Comparison of ENCODE assay signal across 8 cellular contexts in genomic region chr12:54259194-54260011, GRCh38. TPM values are rescaled to one million over a fixed set of nuclear protein-coding genes. Genes with fewer than 3 reads are reported as not detected.
DNase-seq lines count a peak whose midpoint lies in the region; ATAC-seq, FAIRE-seq and TF ChIP-seq lines count a peak whose summit lies in the region.

No MANE protein-coding gene starts in this region.

- no peaks in the 10 kb centered on the region for H3K27me3 Mint-ChIP-seq in activated T-cell treated with anti-CD3 and anti-CD28 coated beads, Interleukin-2, amount 50 U/mL, for 4 hours (ENCODE audit: low read depth)

- peaks cover 11% of the 10 kb centered on the region for H3K36me3 Mint-ChIP-seq in activated T-cell treated with anti-CD3 and anti-CD28 coated beads, Interleukin-2, amount 50 U/mL, for 4 hours (ENCODE audit: insufficient read depth)

- POLR2A ChIA-PET in A549 (lab: Yijun Ruan, JAX): interaction anchor here (0.9 to 3.8 kb wide), 3 partner anchors 20 to 99 kb away, joined by 3 to 36 read pairs (median 4); partner anchors contain the start of genes CBX5 and HNRNPA1

- TF ChIP-seq EP300 in A549 (IDR thresholded peaks at IDR 0.05) (no peak), suprapubic skin (IDR thresholded peaks at IDR 0.05) (no peak)

- peaks cover 27% of the 10 kb centered on the region for H3K4me1 Mint-ChIP-seq in activated T-cell treated with anti-CD3 and anti-CD28 coated beads, Interleukin-2, amount 50 U/mL, for 4 hours (ENCODE audit: low read depth)

- H3K36me3 ChIP-seq in mucosa of stomach (ENCODE audit: control insufficient read depth, insufficient read depth, low read length) (no peaks in the 10 kb centered on the region), suprapubic skin (peaks cover 33% of the 10 kb centered on the region)

- peak overlapping the region; percentile 47 for H3K4me3 Mint-ChIP-seq in activated T-cell treated with anti-CD3 and anti-CD28 coated beads, Interleukin-2, amount 50 U/mL, for 4 hours

- TF ChIP-seq POLR2A in A549 (IDR thresholded peaks at IDR 0.05; ENCODE audit: low read length): no peak
- no peak for TF ChIP-seq POLR2A in suprapubic skin (IDR thresholded peaks at IDR 0.05)

- H3K27ac ChIP-seq in A549: peak overlapping the region; percentile 79 to 95
- H3K27ac ChIP-seq in suprapubic skin: peak overlapping the region; percentile 70

- no peaks in the 10 kb centered on the region for H3K9me3 ChIP-seq in A549
- H3K9me3 ChIP-seq in mucosa of stomach (ENCODE audit: control insufficient read depth, low read length): no peaks in the 10 kb centered on the region
- H3K9me3 ChIP-seq in suprapubic skin: no peaks in the 10 kb centered on the region

- CTCF ChIA-PET in A549 (lab: Yijun Ruan, JAX): interaction anchor here (0.7 to 4.9 kb wide), 15 partner anchors 8 to 120 kb away, joined by 3 to 50 read pairs (median 4); no protein-coding TSS in a partner anchor

- H3K4me2 ChIP-seq in A549: peak overlapping the region; percentile 89

- peak; percentile 91 to 95 for DNase-seq in A549 (ENCODE audit: low read depth in 1 of 2, low spot score in 1 of 2)
- DNase-seq in NCI-H774 (lab: John Stamatoyannopoulos, UW): peak; percentile 96
- peak; percentile 19 for DNase-seq in activated T-cell treated with anti-CD3 and anti-CD28 coated beads, Interleukin-2, amount 50 U/mL, for 4 hours
- DNase-seq in fibroblast of gingiva (ENCODE audit: low read depth): peak; percentile 89
- DNase-seq in suprapubic skin (ENCODE audit: low spot score in 2 of 2): peak in 1 of 2 donors; percentile 82

- TF ChIP-seq CTCF in A549 (IDR thresholded peaks at IDR 0.05) (no peak), suprapubic skin (IDR thresholded peaks at IDR 0.05) (no peak)

- H3K9me3 Mint-ChIP-seq in activated T-cell treated with anti-CD3 and anti-CD28 coated beads, Interleukin-2, amount 50 U/mL, for 4 hours: no peaks in the 10 kb centered on the region

- H3K27me3 ChIP-seq in mucosa of stomach (ENCODE audit: control insufficient read depth, insufficient read depth, low read length) (no peaks in the 10 kb centered on the region), suprapubic skin (no peaks in the 10 kb centered on the region)

- peak overlapping the region; percentile 76 for H3K9ac ChIP-seq in mucosa of stomach (ENCODE audit: low read length)

- H3K4me3 ChIP-seq in A549: peak overlapping the region; percentile 34
- H3K4me3 ChIP-seq in mucosa of stomach (ENCODE audit: low read length): peak overlapping the region; percentile 45
- peak overlapping the region; percentile 43 for H3K4me3 ChIP-seq in suprapubic skin

- ATAC-seq in A549 (peak; percentile 92 to 94), GM18517 (IDR thresholded peaks at IDR 0.05; ENCODE audit: unreplicated experiment) (peak; percentile 60), HG03457 (IDR thresholded peaks at IDR 0.05; ENCODE audit: unreplicated experiment) (peak; percentile 74)
- peak; percentile 79 to 88 for ATAC-seq in activated T-cell treated with anti-CD3 and anti-CD28 coated beads, Interleukin-2, amount 50 U/mL, for 4 hours

- TF ChIP-seq RAD21 in A549 (conservative IDR thresholded peaks at IDR 0.05 in 1 of 2, IDR thresholded peaks at IDR 0.05 in 1 of 2): no peak

- WGBS in A549 (ENCODE audit: missing lambda C conversion rate): 4% methylated on average over 11 of the region's 11 CpGs
- WGBS in suprapubic skin: 13% methylated on average over 11 of the region's 11 CpGs

- peaks cover 55% of the 10 kb centered on the region for H3K4me1 ChIP-seq in A549
- peaks cover 11% of the 10 kb centered on the region for H3K4me1 ChIP-seq in mucosa of stomach (ENCODE audit: control insufficient read depth, insufficient read depth, low read length)
- H3K4me1 ChIP-seq in suprapubic skin: peaks cover 37% of the 10 kb centered on the region

- FAIRE-seq in A549 (lab: Jason Lieb, UNC): peak; percentile 13

TF ChIP-seq in A549, 52 proteins besides CTCF, POLR2A, EP300 and RAD21:
- TF ChIP-seq RFX5 (IDR thresholded peaks at IDR 0.05) (peak; percentile 63), MAZ (IDR thresholded peaks at IDR 0.05; ENCODE audit: borderline replicate concordance, low read depth, low read length) (no peak), PHF8 (IDR thresholded peaks at IDR 0.05; ENCODE audit: borderline replicate concordance, low read depth) (peak; percentile 17; the same call in 1 of the 2 replicates), RARB (CRISPR knock-in tag; IDR thresholded peaks at IDR 0.05) (no peak), PBX3 (IDR thresholded peaks at IDR 0.05) (0 out of 2 replicates have a peak, but pooled peaks have one; percentile 15), HDAC2 (IDR thresholded peaks at IDR 0.05) (no peak), BCL3 (IDR thresholded peaks at IDR 0.05) (0 out of 3 replicates have a peak, but pooled peaks have one; percentile 27), JUN (IDR thresholded peaks at IDR 0.05) (peak; percentile 7 to 74; a peak in 3 of 5 replicates)
- TF ChIP-seq, protein P1, sequence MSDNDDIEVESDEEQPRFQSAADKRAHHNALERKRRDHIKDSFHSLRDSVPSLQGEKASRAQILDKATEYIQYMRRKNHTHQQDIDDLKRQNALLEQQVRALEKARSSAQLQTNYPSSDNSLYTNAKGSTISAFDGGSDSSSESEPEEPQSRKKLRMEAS (IDR thresholded peaks at IDR 0.05): peak; percentile 60
- TF ChIP-seq, protein P2, sequence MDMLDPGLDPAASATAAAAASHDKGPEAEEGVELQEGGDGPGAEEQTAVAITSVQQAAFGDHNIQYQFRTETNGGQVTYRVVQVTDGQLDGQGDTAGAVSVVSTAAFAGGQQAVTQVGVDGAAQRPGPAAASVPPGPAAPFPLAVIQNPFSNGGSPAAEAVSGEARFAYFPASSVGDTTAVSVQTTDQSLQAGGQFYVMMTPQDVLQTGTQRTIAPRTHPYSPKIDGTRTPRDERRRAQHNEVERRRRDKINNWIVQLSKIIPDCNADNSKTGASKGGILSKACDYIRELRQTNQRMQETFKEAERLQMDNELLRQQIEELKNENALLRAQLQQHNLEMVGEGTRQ (IDR thresholded peaks at IDR 0.05): 0 out of 2 replicates have a peak, but pooled peaks have one; percentile 4

RNA-seq across cellular contexts. Expression of gene CBX5, which starts 20.5 kb away (rescaled TPM):
- 115 and 129 TPM in 2 replicates for polyA plus RNA-seq in A549 (2011; rRNA removed)
- 16.4 and 19.6 TPM in 2 replicates for polyA plus RNA-seq in A549 (2012; cell fraction: cytosol; rRNA removed)
- polyA plus RNA-seq in A549 (2012; cell fraction: nucleus; rRNA removed): 7.9 and 14.3 TPM in 2 replicates
- polyA plus RNA-seq in A549 (2017; fragmentation: RNase III; extraction: RNeasy Plus Mini Kit Qiagen cat#74134 plus additional on column Dnase treatment): 38.8 to 39.5 TPM (median 39.5 TPM) in 3 replicates
- polyA minus RNA-seq in A549 (2011; rRNA and poly(A)+ RNA removed): 125 and 142 TPM in 2 replicates
- total RNA-seq in activated T-cell treated with anti-CD3 and anti-CD28 coated beads, Interleukin-2, amount 50 U/mL, for 4 hours: 10 to 100 TPM; 27.9 to 37.0 (median 33.4) TPM
- 10 to 100 TPM; 23.7 to 45.7 (median 33.6) TPM for total RNA-seq in suprapubic skin

RNA-seq across cellular contexts. Expression of gene HNRNPA1, which starts 21.1 kb away (rescaled TPM):
- polyA plus RNA-seq in A549 (2011; rRNA removed) (622 and 880 TPM in 2 replicates), A549 (2017; fragmentation: RNase III; extraction: RNeasy Plus Mini Kit Qiagen cat#74134 plus additional on column Dnase treatment) (1,469 to 1,640 TPM (median 1,479 TPM) in 3 replicates)
- polyA plus RNA-seq in A549 (2012; cell fraction: cytosol; rRNA removed): 676 and 739 TPM in 2 replicates
- polyA plus RNA-seq in A549 (2012; cell fraction: nucleus; rRNA removed): 280 and 503 TPM in 2 replicates
- polyA minus RNA-seq in A549 (2011; rRNA and poly(A)+ RNA removed): 458 and 595 TPM in 2 replicates
- total RNA-seq in activated T-cell treated with anti-CD3 and anti-CD28 coated beads, Interleukin-2, amount 50 U/mL, for 4 hours: 1,000 to 10,000 TPM; 2,725 to 2,849 (median 2,779) TPM
- total RNA-seq in suprapubic skin: 100 to 1,000 TPM; 331 to 613 (median 394) TPM

RNA-seq across cellular contexts. Expression of gene NFE2, which starts 41.4 kb away (rescaled TPM):
- polyA plus RNA-seq in A549 (2011; rRNA removed) (0.52 and 0.90 TPM in 2 replicates), A549 (2017; fragmentation: RNase III; extraction: RNeasy Plus Mini Kit Qiagen cat#74134 plus additional on column Dnase treatment) (0.21 to 0.55 TPM (median 0.30 TPM) in 3 replicates)
- 0.21 and 0.29 TPM in 2 replicates for polyA plus RNA-seq in A549 (2012; cell fraction: cytosol; rRNA removed)
- 0.32 and 0.34 TPM in 2 replicates for polyA plus RNA-seq in A549 (2012; cell fraction: nucleus; rRNA removed)
- polyA minus RNA-seq in A549 (2011; rRNA and poly(A)+ RNA removed): 0.39 and 1.6 TPM in 2 replicates
- under 1 TPM; 0.26 to 0.40 (median 0.27) TPM for total RNA-seq in activated T-cell treated with anti-CD3 and anti-CD28 coated beads, Interleukin-2, amount 50 U/mL, for 4 hours
- 1 to 10 TPM; 1.4 to 8.6 (median 6.3) TPM for total RNA-seq in suprapubic skin

Comparison
In these comparisons a context has a peak if more than half of its experiments do, and no peak if none do; other contexts are left out.
1. RNA of gene HNRNPA1, which starts 21.1 kb away (total RNA-seq): 2,725 to 2,849 TPM in activated T-cell treated with anti-CD3 and anti-CD28 coated beads, Interleukin-2, amount 50 U/mL, for 4 hours; 331 to 613 TPM in suprapubic skin; every median in the first group is over 4 times any median in the second.
2. Peak in every context shown above with its lines, with median percentiles within 50 percentile points of each other: ATAC-seq and H3K4me3 ChIP-seq.